8 cellular contexts compared by ENCODE assay signal in genomic region chr17:7615265-7615747, GRCh38. TPM values are rescaled to one million over a fixed set of nuclear protein-coding genes. Genes with fewer than 3 reads are reported as not detected.
DNase-seq lines count a peak whose midpoint lies in the region; ATAC-seq and TF ChIP-seq lines count a peak whose summit lies in the region.

No MANE protein-coding gene starts in this region.

- no peaks in the 10 kb centered on the region for H3K27me3 ChIP-seq in RWPE2 (ENCODE audit: insufficient read depth, poor library complexity, severe bottlenecking)
- H3K27me3 ChIP-seq in esophagus (ENCODE audit: control insufficient read depth in 1 of 2, insufficient read depth in 2 of 2, low read length in 2 of 2): no peaks in the 10 kb centered on the region
- no peaks in the 10 kb centered on the region for H3K27me3 ChIP-seq in prostate gland (replicated peaks; ENCODE audit: insufficient read depth)

- WGBS in esophagus, 2 donors: 5% methylated on average over 28 of the region's 28 CpGs
- WGBS in prostate gland: 5% methylated on average over 28 of the region's 28 CpGs

- no peak for TF ChIP-seq CTCF in RWPE2 (IDR thresholded peaks at IDR 0.05; ENCODE audit: poor library complexity, severe bottlenecking)
- no peak for TF ChIP-seq CTCF in prostate gland (IDR thresholded peaks at IDR 0.05)

- H3K36me3 ChIP-seq in RWPE2 (ENCODE audit: low read depth) (peaks cover 27% of the 10 kb centered on the region), esophagus (ENCODE audit: control insufficient read depth in 2 of 2, insufficient read depth in 2 of 2, low read length in 1 of 2) (peaks cover 0 to 2% of the 10 kb centered on the region in 2 donors), prostate gland (no peaks in the 10 kb centered on the region)

- H3K4me3 ChIP-seq in GM08714 (ENCODE audit: low read length) (peak overlapping the region; percentile 63; the same call in 1 of the 2 replicates), RWPE2 (ENCODE audit: severe bottlenecking) (peak overlapping the region; percentile 30), esophagus (ENCODE audit: low read depth in 1 of 2, low read length in 2 of 2) (peak overlapping the region; percentile 14 to 22), prostate gland (peak overlapping the region; percentile 15 to 37)

- ATAC-seq in RWPE2 (ENCODE audit: low read depth) (no peak), HG02610 (IDR thresholded peaks at IDR 0.05; ENCODE audit: unreplicated experiment) (no peak)

- TF ChIP-seq POLR2A in prostate gland (IDR thresholded peaks at IDR 0.05): no peak

- H3K4me1 ChIP-seq in RWPE2 (ENCODE audit: insufficient read depth, poor library complexity, severe bottlenecking): peaks cover 16% of the 10 kb centered on the region
- no peaks in the 10 kb centered on the region for H3K4me1 ChIP-seq in esophagus (ENCODE audit: control insufficient read depth in 2 of 2, insufficient read depth in 2 of 2, low read length in 1 of 2)
- H3K4me1 ChIP-seq in prostate gland (replicated peaks): no peaks in the 10 kb centered on the region

- no peaks in the 10 kb centered on the region for H3K9me3 ChIP-seq in RWPE2 (ENCODE audit: severe bottlenecking)
- H3K9me3 ChIP-seq in esophagus (ENCODE audit: control insufficient read depth in 2 of 2, insufficient read depth in 1 of 2, low read depth in 1 of 2, low read length in 1 of 2): no peaks in the 10 kb centered on the region
- no peaks in the 10 kb centered on the region for H3K9me3 ChIP-seq in prostate gland

- no peak for DNase-seq in RWPE2 (ENCODE audit: low spot score)
- no peak for DNase-seq in prostate gland (ENCODE audit: low spot score)
- DNase-seq in HCEC 1CT: no peak
- no peak for DNase-seq in NCI-H226
- DNase-seq in COLO668 (lab: John Stamatoyannopoulos, UW; ENCODE audit: unreplicated experiment): no peak

- peak overlapping the region; percentile 77 for H3K27ac ChIP-seq in RWPE2 (ENCODE audit: poor library complexity, severe bottlenecking)
- peak overlapping the region; percentile 85 to 87 for H3K27ac ChIP-seq in esophagus (ENCODE audit: low read depth in 2 of 2, low read length in 1 of 2)
- peak overlapping the region; percentile 86 to 97 for H3K27ac ChIP-seq in prostate gland

- intact Hi-C loops in prostate gland (cut with DNase I): no loop called here

RNA-seq across cellular contexts. Expression of gene FXR2, which starts 0.6 kb away (rescaled TPM):
- polyA plus RNA-seq in esophagus: 10 to 100 TPM; 14.7 to 19.0 TPM
- 10 to 100 TPM; 27.1 to 51.4 TPM for total RNA-seq in prostate gland

RNA-seq across cellular contexts. Expression of gene SAT2, which starts 12.3 kb away (rescaled TPM):
- 10 to 100 TPM; 54.0 to 61.2 TPM for polyA plus RNA-seq in esophagus
- total RNA-seq in prostate gland: 100 to 1,000 TPM in 1 of 2 donors, 10 to 100 TPM in 1; 83.3 to 139 TPM

RNA-seq across cellular contexts. Expression of gene SHBG, which starts 14.6 kb away (rescaled TPM):
- under 1 TPM in 1 of 2 donors, not detected in 1; 0.14 TPM for polyA plus RNA-seq in esophagus
- 1 to 10 TPM in 1 of 2 donors, not detected in 1; 2.1 TPM for total RNA-seq in prostate gland

RNA-seq across cellular contexts. Expression of gene SOX15, which starts 25.4 kb away (rescaled TPM):
- 10 to 100 TPM; 73.3 to 94.3 TPM for polyA plus RNA-seq in esophagus
- total RNA-seq in prostate gland: 10 to 100 TPM in 1 of 2 donors, 1 to 10 TPM in 1; 6.3 to 15.0 TPM

RNA-seq across cellular contexts. Expression of gene MPDU1, which starts 31.7 kb away (rescaled TPM):
- polyA plus RNA-seq in esophagus: 10 to 100 TPM; 56.9 to 60.0 TPM
- 100 to 1,000 TPM; 101 to 239 TPM for total RNA-seq in prostate gland
